1 cellular context compared by ENCODE assay signal in genomic region chr2:200863655-200864205, GRCh38.
TF ChIP-seq lines count a peak whose summit lies in the region.

No MANE protein-coding gene starts in this region.

TF ChIP-seq in GM12878, 131 proteins besides CTCF, POLR2A, EP300 and RAD21 (continued from another document):
- TF ChIP-seq MYB (IDR thresholded peaks at IDR 0.05; ENCODE audit: borderline replicate concordance, low read depth, low read length): no peak
- peak; percentile 73; the same call in 1 of the 2 replicates for TF ChIP-seq MTA3 (IDR thresholded peaks at IDR 0.05; ENCODE audit: borderline replicate concordance, low read length)
- TF ChIP-seq SP1 (IDR thresholded peaks at IDR 0.05; ENCODE audit: low read depth, low read length): no peak
- TF ChIP-seq, protein P1, sequence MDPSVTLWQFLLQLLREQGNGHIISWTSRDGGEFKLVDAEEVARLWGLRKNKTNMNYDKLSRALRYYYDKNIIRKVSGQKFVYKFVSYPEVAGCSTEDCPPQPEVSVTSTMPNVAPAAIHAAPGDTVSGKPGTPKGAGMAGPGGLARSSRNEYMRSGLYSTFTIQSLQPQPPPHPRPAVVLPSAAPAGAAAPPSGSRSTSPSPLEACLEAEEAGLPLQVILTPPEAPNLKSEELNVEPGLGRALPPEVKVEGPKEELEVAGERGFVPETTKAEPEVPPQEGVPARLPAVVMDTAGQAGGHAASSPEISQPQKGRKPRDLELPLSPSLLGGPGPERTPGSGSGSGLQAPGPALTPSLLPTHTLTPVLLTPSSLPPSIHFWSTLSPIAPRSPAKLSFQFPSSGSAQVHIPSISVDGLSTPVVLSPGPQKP (IDR thresholded peaks at IDR 0.05; ENCODE audit: low read depth, low read length): no peak
- TF ChIP-seq RUNX3 (IDR thresholded peaks at IDR 0.05; ENCODE audit: low read length): peak; percentile 46
- no peak for TF ChIP-seq MTA2 (IDR thresholded peaks at IDR 0.05; ENCODE audit: low read depth)
- 0 out of 2 replicates have a peak, but pooled peaks have one; percentile 36 for TF ChIP-seq BCL11A (IDR thresholded peaks at IDR 0.05; ENCODE audit: low read depth, low read length)
- no peak for TF ChIP-seq CBX3 (IDR thresholded peaks at IDR 0.05; ENCODE audit: borderline replicate concordance, low read depth)
- 0 out of 2 replicates have a peak, but pooled peaks have one; percentile 13 for TF ChIP-seq BACH1 (IDR thresholded peaks at IDR 0.05; ENCODE audit: borderline replicate concordance)
- TF ChIP-seq STAT1 (conservative IDR thresholded peaks at IDR 0.05): no peak
- no peak for TF ChIP-seq BMI1 (IDR thresholded peaks at IDR 0.05; ENCODE audit: borderline replicate concordance)
- TF ChIP-seq RELA (IDR thresholded peaks at IDR 0.05; ENCODE audit: borderline replicate concordance, partially characterized antibody): no peak
- TF ChIP-seq E4F1 (IDR thresholded peaks at IDR 0.05; ENCODE audit: borderline replicate concordance, partially characterized antibody): no peak
- TF ChIP-seq CHD2 (IDR thresholded peaks at IDR 0.05; ENCODE audit: borderline replicate concordance, low read depth, low read length): no peak
- TF ChIP-seq ZNF274 (IDR thresholded peaks at IDR 0.05; ENCODE audit: insufficient read depth, insufficient read length): no peak
- TF ChIP-seq RAD51 (IDR thresholded peaks at IDR 0.05): peak; percentile 75
- no peak for TF ChIP-seq ZNF217 (IDR thresholded peaks at IDR 0.05)
- peak; percentile 90 for TF ChIP-seq MLLT1 (IDR thresholded peaks at IDR 0.05)
- 0 out of 2 replicates have a peak, but pooled peaks have one; percentile 9 for TF ChIP-seq ATF7 (IDR thresholded peaks at IDR 0.05; ENCODE audit: low read depth)
- TF ChIP-seq, protein P2, sequence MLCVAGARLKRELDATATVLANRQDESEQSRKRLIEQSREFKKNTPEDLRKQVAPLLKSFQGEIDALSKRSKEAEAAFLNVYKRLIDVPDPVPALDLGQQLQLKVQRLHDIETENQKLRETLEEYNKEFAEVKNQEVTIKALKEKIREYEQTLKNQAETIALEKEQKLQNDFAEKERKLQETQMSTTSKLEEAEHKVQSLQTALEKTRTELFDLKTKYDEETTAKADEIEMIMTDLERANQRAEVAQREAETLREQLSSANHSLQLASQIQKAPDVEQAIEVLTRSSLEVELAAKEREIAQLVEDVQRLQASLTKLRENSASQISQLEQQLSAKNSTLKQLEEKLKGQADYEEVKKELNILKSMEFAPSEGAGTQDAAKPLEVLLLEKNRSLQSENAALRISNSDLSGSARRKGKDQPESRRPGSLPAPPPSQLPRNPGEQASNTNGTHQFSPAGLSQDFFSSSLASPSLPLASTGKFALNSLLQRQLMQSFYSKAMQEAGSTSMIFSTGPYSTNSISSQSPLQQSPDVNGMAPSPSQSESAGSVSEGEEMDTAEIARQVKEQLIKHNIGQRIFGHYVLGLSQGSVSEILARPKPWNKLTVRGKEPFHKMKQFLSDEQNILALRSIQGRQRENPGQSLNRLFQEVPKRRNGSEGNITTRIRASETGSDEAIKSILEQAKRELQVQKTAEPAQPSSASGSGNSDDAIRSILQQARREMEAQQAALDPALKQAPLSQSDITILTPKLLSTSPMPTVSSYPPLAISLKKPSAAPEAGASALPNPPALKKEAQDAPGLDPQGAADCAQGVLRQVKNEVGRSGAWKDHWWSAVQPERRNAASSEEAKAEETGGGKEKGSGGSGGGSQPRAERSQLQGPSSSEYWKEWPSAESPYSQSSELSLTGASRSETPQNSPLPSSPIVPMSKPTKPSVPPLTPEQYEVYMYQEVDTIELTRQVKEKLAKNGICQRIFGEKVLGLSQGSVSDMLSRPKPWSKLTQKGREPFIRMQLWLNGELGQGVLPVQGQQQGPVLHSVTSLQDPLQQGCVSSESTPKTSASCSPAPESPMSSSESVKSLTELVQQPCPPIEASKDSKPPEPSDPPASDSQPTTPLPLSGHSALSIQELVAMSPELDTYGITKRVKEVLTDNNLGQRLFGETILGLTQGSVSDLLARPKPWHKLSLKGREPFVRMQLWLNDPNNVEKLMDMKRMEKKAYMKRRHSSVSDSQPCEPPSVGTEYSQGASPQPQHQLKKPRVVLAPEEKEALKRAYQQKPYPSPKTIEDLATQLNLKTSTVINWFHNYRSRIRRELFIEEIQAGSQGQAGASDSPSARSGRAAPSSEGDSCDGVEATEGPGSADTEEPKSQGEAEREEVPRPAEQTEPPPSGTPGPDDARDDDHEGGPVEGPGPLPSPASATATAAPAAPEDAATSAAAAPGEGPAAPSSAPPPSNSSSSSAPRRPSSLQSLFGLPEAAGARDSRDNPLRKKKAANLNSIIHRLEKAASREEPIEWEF (IDR thresholded peaks at IDR 0.05; ENCODE audit: insufficient replicate concordance, low read depth, low read length): no peak
- TF ChIP-seq PAX8 (IDR thresholded peaks at IDR 0.05): no peak
- TF ChIP-seq SPI1 (IDR thresholded peaks at IDR 0.05; ENCODE audit: borderline replicate concordance, insufficient read depth, low read depth, low read length): no peak
- TF ChIP-seq SMAD5 (IDR thresholded peaks at IDR 0.05; ENCODE audit: low read depth): no peak
- no peak for TF ChIP-seq ZZZ3 (IDR thresholded peaks at IDR 0.05; ENCODE audit: control insufficient read depth, insufficient read length, low read depth)
- TF ChIP-seq CHD4 (IDR thresholded peaks at IDR 0.05): no peak
- TF ChIP-seq HCFC1 (IDR thresholded peaks at IDR 0.05; ENCODE audit: low read length): no peak
- no peak for TF ChIP-seq STAT3 (IDR thresholded peaks at IDR 0.05; ENCODE audit: low read depth, low read length)
- no peak for TF ChIP-seq SREBF1 (IDR thresholded peaks at IDR 0.05; ENCODE audit: low read length)
- TF ChIP-seq BHLHE40 (IDR thresholded peaks at IDR 0.05; ENCODE audit: borderline replicate concordance in 1 of 2, low read depth in 2 of 2, low read length in 1 of 2): no peak; a peak in 1 of 4 replicates
